In the genomic region with DNA sequence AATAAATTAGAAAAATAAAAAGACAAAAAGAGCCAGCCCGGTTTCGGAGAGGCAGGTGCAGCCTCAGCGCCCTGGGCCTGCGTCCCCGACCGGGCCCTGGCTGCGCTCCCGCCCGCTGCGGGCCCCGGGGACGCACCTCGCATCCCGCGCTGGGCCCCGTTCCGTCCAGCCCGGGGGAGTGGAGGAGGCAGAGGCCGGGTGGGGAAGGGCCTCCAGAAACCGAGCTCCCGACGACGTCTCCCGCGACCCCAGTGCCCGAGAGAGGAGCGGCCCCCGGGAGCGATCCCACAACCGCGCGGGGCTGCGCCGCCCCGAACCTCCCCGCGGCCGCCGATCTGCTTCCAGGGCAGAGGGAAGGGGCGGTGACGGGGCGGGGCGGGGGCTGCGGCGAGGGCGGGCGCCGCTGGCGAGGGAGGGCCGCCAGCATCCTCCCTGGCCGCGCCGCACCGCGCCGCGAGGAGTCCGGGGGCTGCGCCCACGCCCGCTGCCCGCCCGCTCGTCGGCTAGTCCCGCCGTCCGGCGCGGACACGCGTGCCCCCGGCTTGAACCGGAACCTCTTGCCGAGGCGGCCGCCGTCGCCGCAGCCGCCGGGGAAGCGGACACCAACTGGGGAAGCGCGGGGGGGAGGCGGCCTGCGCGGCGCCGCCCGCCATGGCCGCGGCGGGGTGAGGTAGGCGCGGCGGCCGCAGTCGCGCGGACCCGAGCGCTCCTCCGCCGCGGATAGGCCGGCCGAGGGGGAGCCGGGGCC, we compare ENCODE assay signal across 1 cellular context.
TF ChIP-seq lines count a peak whose summit lies in the region.

A gene (plus strand): TSS at position 426 of the 748 bp plus-strand sequence. CDS start 545 bp downstream, outside the sequence.

TF ChIP-seq in K562, 482 proteins besides CTCF, POLR2A, EP300 and RAD21 (continued from another document and continues in another):
- TF ChIP-seq, protein P1, sequence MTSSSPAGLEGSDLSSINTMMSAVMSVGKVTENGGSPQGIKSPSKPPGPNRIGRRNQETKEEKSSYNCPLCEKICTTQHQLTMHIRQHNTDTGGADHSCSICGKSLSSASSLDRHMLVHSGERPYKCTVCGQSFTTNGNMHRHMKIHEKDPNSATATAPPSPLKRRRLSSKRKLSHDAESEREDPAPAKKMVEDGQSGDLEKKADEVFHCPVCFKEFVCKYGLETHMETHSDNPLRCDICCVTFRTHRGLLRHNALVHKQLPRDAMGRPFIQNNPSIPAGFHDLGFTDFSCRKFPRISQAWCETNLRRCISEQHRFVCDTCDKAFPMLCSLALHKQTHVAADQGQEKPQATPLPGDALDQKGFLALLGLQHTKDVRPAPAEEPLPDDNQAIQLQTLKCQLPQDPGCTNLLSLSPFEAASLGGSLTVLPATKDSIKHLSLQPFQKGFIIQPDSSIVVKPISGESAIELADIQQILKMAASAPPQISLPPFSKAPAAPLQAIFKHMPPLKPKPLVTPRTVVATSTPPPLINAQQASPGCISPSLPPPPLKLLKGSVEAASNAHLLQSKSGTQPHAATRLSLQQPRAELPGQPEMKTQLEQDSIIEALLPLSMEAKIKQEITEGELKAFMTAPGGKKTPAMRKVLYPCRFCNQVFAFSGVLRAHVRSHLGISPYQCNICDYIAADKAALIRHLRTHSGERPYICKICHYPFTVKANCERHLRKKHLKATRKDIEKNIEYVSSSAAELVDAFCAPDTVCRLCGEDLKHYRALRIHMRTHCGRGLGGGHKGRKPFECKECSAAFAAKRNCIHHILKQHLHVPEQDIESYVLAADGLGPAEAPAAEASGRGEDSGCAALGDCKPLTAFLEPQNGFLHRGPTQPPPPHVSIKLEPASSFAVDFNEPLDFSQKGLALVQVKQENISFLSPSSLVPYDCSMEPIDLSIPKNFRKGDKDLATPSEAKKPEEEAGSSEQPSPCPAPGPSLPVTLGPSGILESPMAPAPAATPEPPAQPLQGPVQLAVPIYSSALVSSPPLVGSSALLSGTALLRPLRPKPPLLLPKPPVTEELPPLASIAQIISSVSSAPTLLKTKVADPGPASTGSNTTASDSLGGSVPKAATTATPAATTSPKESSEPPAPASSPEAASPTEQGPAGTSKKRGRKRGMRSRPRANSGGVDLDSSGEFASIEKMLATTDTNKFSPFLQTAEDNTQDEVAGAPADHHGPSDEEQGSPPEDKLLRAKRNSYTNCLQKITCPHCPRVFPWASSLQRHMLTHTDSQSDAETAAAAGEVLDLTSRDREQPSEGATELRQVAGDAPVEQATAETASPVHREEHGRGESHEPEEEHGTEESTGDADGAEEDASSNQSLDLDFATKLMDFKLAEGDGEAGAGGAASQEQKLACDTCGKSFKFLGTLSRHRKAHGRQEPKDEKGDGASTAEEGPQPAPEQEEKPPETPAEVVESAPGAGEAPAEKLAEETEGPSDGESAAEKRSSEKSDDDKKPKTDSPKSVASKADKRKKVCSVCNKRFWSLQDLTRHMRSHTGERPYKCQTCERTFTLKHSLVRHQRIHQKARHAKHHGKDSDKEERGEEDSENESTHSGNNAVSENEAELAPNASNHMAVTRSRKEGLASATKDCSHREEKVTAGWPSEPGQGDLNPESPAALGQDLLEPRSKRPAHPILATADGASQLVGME (CRISPR knock-in tag; IDR thresholded peaks at IDR 0.05) = no peak
- TF ChIP-seq, protein P2, sequence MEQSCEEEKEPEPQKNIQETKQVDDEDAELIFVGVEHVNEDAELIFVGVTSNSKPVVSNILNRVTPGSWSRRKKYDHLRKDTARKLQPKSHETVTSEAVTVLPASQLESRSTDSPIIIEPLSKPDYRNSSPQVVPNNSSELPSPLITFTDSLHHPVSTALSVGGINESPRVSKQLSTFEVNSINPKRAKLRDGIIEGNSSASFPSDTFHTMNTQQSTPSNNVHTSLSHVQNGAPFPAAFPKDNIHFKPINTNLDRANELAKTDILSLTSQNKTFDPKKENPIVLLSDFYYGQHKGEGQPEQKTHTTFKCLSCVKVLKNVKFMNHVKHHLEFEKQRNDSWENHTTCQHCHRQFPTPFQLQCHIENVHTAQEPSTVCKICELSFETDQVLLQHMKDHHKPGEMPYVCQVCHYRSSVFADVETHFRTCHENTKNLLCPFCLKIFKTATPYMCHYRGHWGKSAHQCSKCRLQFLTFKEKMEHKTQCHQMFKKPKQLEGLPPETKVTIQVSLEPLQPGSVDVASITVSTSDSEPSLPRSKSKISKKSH (CRISPR knock-in tag; IDR thresholded peaks at IDR 0.05) = no peak
- TF ChIP-seq ZC3H8 (IDR thresholded peaks at IDR 0.05) (no peak), RCOR1 (IDR thresholded peaks at IDR 0.05; ENCODE audit: borderline replicate concordance in 1 of 2, low read depth in 2 of 2, low read length in 2 of 2) (0 out of 4 replicates have a peak, but pooled peaks of 1 of the 2 experiments have one; percentile 6), RUNX1 (IDR thresholded peaks at IDR 0.05; ENCODE audit: low read depth) (no peak), TEAD2 (tag; IDR thresholded peaks at IDR 0.05) (no peak), ZNF282 (CRISPR knock-in tag; IDR thresholded peaks at IDR 0.05) (peak; percentile 73; the same call in 1 of the 2 replicates), KDM5B (IDR thresholded peaks at IDR 0.05; ENCODE audit: insufficient replicate concordance, low read depth, low read length) (peak; percentile 73), ETV6 (IDR thresholded peaks at IDR 0.05; ENCODE audit: borderline replicate concordance in 1 of 2, low read depth in 2 of 2, low read length in 1 of 2) (no peak), ETV6 (CRISPR knock-in tag; IDR thresholded peaks at IDR 0.05; ENCODE audit: borderline replicate concordance) (no peak), ZBTB17 (CRISPR knock-in tag; IDR thresholded peaks at IDR 0.05) (no peak), RFX5 (IDR thresholded peaks at IDR 0.05; ENCODE audit: low read depth, low read length) (no peak), SAP30 (IDR thresholded peaks at IDR 0.05; ENCODE audit: borderline replicate concordance, insufficient read depth, low read depth, low read length, poor library complexity, severe bottlenecking) (no peak), ZNF830 (CRISPR knock-in tag; IDR thresholded peaks at IDR 0.05) (no peak), NFATC3 (IDR thresholded peaks at IDR 0.05) (no peak), TAF9B (IDR thresholded peaks at IDR 0.05; ENCODE audit: partially characterized antibody) (no peak), ZNF384 (IDR thresholded peaks at IDR 0.05; ENCODE audit: low read depth, low read length) (no peak), FOXA1 (IDR thresholded peaks at IDR 0.05; ENCODE audit: borderline replicate concordance) (no peak)
- TF ChIP-seq, protein P3, sequence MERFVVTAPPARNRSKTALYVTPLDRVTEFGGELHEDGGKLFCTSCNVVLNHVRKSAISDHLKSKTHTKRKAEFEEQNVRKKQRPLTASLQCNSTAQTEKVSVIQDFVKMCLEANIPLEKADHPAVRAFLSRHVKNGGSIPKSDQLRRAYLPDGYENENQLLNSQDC (CRISPR knock-in tag; IDR thresholded peaks at IDR 0.05) = no peak
- TF ChIP-seq, protein P4, sequence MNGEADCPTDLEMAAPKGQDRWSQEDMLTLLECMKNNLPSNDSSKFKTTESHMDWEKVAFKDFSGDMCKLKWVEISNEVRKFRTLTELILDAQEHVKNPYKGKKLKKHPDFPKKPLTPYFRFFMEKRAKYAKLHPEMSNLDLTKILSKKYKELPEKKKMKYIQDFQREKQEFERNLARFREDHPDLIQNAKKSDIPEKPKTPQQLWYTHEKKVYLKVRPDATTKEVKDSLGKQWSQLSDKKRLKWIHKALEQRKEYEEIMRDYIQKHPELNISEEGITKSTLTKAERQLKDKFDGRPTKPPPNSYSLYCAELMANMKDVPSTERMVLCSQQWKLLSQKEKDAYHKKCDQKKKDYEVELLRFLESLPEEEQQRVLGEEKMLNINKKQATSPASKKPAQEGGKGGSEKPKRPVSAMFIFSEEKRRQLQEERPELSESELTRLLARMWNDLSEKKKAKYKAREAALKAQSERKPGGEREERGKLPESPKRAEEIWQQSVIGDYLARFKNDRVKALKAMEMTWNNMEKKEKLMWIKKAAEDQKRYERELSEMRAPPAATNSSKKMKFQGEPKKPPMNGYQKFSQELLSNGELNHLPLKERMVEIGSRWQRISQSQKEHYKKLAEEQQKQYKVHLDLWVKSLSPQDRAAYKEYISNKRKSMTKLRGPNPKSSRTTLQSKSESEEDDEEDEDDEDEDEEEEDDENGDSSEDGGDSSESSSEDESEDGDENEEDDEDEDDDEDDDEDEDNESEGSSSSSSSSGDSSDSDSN (IDR thresholded peaks at IDR 0.05; ENCODE audit: borderline replicate concordance in 1 of 2, low read depth in 2 of 2, low read length in 2 of 2) = peak in 1 of 2 experiments; percentile 42; a peak in 1 of 4 replicates
- TF ChIP-seq, protein P5, sequence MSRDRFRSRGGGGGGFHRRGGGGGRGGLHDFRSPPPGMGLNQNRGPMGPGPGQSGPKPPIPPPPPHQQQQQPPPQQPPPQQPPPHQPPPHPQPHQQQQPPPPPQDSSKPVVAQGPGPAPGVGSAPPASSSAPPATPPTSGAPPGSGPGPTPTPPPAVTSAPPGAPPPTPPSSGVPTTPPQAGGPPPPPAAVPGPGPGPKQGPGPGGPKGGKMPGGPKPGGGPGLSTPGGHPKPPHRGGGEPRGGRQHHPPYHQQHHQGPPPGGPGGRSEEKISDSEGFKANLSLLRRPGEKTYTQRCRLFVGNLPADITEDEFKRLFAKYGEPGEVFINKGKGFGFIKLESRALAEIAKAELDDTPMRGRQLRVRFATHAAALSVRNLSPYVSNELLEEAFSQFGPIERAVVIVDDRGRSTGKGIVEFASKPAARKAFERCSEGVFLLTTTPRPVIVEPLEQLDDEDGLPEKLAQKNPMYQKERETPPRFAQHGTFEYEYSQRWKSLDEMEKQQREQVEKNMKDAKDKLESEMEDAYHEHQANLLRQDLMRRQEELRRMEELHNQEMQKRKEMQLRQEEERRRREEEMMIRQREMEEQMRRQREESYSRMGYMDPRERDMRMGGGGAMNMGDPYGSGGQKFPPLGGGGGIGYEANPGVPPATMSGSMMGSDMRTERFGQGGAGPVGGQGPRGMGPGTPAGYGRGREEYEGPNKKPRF (IDR thresholded peaks at IDR 0.05; ENCODE audit: low read depth, low read length) = no peak
- TF ChIP-seq, protein P6, sequence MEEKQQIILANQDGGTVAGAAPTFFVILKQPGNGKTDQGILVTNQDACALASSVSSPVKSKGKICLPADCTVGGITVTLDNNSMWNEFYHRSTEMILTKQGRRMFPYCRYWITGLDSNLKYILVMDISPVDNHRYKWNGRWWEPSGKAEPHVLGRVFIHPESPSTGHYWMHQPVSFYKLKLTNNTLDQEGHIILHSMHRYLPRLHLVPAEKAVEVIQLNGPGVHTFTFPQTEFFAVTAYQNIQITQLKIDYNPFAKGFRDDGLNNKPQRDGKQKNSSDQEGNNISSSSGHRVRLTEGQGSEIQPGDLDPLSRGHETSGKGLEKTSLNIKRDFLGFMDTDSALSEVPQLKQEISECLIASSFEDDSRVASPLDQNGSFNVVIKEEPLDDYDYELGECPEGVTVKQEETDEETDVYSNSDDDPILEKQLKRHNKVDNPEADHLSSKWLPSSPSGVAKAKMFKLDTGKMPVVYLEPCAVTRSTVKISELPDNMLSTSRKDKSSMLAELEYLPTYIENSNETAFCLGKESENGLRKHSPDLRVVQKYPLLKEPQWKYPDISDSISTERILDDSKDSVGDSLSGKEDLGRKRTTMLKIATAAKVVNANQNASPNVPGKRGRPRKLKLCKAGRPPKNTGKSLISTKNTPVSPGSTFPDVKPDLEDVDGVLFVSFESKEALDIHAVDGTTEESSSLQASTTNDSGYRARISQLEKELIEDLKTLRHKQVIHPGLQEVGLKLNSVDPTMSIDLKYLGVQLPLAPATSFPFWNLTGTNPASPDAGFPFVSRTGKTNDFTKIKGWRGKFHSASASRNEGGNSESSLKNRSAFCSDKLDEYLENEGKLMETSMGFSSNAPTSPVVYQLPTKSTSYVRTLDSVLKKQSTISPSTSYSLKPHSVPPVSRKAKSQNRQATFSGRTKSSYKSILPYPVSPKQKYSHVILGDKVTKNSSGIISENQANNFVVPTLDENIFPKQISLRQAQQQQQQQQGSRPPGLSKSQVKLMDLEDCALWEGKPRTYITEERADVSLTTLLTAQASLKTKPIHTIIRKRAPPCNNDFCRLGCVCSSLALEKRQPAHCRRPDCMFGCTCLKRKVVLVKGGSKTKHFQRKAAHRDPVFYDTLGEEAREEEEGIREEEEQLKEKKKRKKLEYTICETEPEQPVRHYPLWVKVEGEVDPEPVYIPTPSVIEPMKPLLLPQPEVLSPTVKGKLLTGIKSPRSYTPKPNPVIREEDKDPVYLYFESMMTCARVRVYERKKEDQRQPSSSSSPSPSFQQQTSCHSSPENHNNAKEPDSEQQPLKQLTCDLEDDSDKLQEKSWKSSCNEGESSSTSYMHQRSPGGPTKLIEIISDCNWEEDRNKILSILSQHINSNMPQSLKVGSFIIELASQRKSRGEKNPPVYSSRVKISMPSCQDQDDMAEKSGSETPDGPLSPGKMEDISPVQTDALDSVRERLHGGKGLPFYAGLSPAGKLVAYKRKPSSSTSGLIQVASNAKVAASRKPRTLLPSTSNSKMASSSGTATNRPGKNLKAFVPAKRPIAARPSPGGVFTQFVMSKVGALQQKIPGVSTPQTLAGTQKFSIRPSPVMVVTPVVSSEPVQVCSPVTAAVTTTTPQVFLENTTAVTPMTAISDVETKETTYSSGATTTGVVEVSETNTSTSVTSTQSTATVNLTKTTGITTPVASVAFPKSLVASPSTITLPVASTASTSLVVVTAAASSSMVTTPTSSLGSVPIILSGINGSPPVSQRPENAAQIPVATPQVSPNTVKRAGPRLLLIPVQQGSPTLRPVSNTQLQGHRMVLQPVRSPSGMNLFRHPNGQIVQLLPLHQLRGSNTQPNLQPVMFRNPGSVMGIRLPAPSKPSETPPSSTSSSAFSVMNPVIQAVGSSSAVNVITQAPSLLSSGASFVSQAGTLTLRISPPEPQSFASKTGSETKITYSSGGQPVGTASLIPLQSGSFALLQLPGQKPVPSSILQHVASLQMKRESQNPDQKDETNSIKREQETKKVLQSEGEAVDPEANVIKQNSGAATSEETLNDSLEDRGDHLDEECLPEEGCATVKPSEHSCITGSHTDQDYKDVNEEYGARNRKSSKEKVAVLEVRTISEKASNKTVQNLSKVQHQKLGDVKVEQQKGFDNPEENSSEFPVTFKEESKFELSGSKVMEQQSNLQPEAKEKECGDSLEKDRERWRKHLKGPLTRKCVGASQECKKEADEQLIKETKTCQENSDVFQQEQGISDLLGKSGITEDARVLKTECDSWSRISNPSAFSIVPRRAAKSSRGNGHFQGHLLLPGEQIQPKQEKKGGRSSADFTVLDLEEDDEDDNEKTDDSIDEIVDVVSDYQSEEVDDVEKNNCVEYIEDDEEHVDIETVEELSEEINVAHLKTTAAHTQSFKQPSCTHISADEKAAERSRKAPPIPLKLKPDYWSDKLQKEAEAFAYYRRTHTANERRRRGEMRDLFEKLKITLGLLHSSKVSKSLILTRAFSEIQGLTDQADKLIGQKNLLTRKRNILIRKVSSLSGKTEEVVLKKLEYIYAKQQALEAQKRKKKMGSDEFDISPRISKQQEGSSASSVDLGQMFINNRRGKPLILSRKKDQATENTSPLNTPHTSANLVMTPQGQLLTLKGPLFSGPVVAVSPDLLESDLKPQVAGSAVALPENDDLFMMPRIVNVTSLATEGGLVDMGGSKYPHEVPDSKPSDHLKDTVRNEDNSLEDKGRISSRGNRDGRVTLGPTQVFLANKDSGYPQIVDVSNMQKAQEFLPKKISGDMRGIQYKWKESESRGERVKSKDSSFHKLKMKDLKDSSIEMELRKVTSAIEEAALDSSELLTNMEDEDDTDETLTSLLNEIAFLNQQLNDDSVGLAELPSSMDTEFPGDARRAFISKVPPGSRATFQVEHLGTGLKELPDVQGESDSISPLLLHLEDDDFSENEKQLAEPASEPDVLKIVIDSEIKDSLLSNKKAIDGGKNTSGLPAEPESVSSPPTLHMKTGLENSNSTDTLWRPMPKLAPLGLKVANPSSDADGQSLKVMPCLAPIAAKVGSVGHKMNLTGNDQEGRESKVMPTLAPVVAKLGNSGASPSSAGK (IDR thresholded peaks at IDR 0.05) = no peak
